ENCODE assay signal across 18 cellular contexts in genomic region chr2:102053096-102053495, GRCh38.
A peak's percentile ranks its signal among the peaks of the same experiment; 100 is the strongest.
DNase-seq lines count a peak whose midpoint lies in the region; ATAC-seq and TF ChIP-seq lines count a peak whose summit lies in the region.
"Had no signal": no experiment of that assay in that cellular context is flagged by ENCODE, and none has a peak within 500 bp of the region (broad histone marks: within the 10 kb centered on the region; RNA-seq: fewer than 3 reads in every experiment).

No MANE protein-coding gene starts in this region.

- H3K27ac Mint-ChIP-seq in activated CD4-positive, alpha-beta T cell treated with anti-CD3 and anti-CD28 coated beads for 36 hours: no peak overlapping the region
- H3K27ac Mint-ChIP-seq: activated CD4-positive, alpha-beta memory T cell treated with anti-CD3 and anti-CD28 coated beads, Interleukin-2, amount 10 ng/mL, durations not matched to agents 7 days and 5 days; activated T-cell treated with anti-CD3 and anti-CD28 coated beads, Interleukin-2, amount 50 U/mL, for 24 hours; CD4-positive, alpha-beta T cell; T-helper 1 cell treated with Interleukin-12 subunit alpha and Interleukin-12 subunit beta and Interleukin-4 antibody, amounts not matched to agents 30 μg/mL and 1 μg/mL, for 36 hours had no signal

- no peaks in the 10 kb centered on the region for H3K9me3 ChIP-seq in right cardiac atrium (ENCODE audit: control insufficient read depth, low read length)
- H3K9me3 ChIP-seq in esophagus squamous epithelium: no peaks in the 10 kb centered on the region
- no peaks in the 10 kb centered on the region for H3K9me3 ChIP-seq in skeletal muscle tissue (ENCODE audit: control insufficient read depth in 3 of 3, low read length in 3 of 3)

- CTCF ChIA-PET in activated CD4-positive, alpha-beta T cell treated with anti-CD3 and anti-CD28 coated beads for 36 hours (lab: Charles Lee): interaction anchor here (0.6 to 1.2 kb wide), 4 partner anchors 9 to 43 kb away, joined by 3 to 4 read pairs (median 3); no protein-coding TSS in a partner anchor

- H3K4me1 Mint-ChIP-seq in activated CD4-positive, alpha-beta T cell treated with anti-CD3 and anti-CD28 coated beads for 36 hours: peaks cover 21% of the 10 kb centered on the region

- peak overlapping the region; percentile 17 for H3K27ac ChIP-seq in right cardiac atrium (ENCODE audit: low read length)
- H3K27ac ChIP-seq in esophagus squamous epithelium: peak overlapping the region in 3 of 4 donors; percentile 73 to 83 (median 81)
- peak overlapping the region; percentile 77 for H3K27ac ChIP-seq in skeletal muscle tissue (ENCODE audit: low read depth, low read length)

- no peak for TF ChIP-seq POLR2A in esophagus squamous epithelium (IDR thresholded peaks at IDR 0.05)

- H3K4me3 Mint-ChIP-seq in activated CD4-positive, alpha-beta T cell treated with anti-CD3 and anti-CD28 coated beads for 36 hours: no peak overlapping the region
- H3K4me3 Mint-ChIP-seq: activated CD4-positive, alpha-beta memory T cell treated with anti-CD3 and anti-CD28 coated beads, Interleukin-2, amount 10 ng/mL, durations not matched to agents 7 days and 5 days; activated T-cell treated with anti-CD3 and anti-CD28 coated beads, Interleukin-2, amount 50 U/mL, for 24 hours; CD4-positive, alpha-beta T cell; T-helper 1 cell treated with Interleukin-12 subunit alpha and Interleukin-12 subunit beta and Interleukin-4 antibody, amounts not matched to agents 30 μg/mL and 1 μg/mL, for 36 hours had no signal

- H3K27me3 Mint-ChIP-seq in activated CD4-positive, alpha-beta T cell treated with anti-CD3 and anti-CD28 coated beads for 36 hours: no peaks in the 10 kb centered on the region
- H3K27me3 Mint-ChIP-seq: activated CD4-positive, alpha-beta memory T cell treated with anti-CD3 and anti-CD28 coated beads, Interleukin-2, amount 10 ng/mL, durations not matched to agents 7 days and 5 days; CD4-positive, alpha-beta T cell had no signal

- 69% methylated on average over 8 of the region's 8 CpGs for WGBS in right cardiac atrium
- WGBS in esophagus squamous epithelium, 2 donors: 57 to 63% methylated on average over 5 to 8 of the region's 8 CpGs

- ATAC-seq in right cardiac atrium (no peak), left ventricle myocardium superior (no peak), HG02623 (IDR thresholded peaks at IDR 0.05; ENCODE audit: unreplicated experiment) (no peak)
- no peak for ATAC-seq in activated CD4-positive, alpha-beta T cell treated with anti-CD3 and anti-CD28 coated beads for 36 hours
- ATAC-seq: left colon had no signal

- H3K9ac ChIP-seq in skeletal muscle tissue (ENCODE audit: low read depth in 1 of 3, low read length in 3 of 3): no peak overlapping the region

- no peaks in the 10 kb centered on the region for H3K9me3 Mint-ChIP-seq in activated CD4-positive, alpha-beta T cell treated with anti-CD3 and anti-CD28 coated beads for 36 hours (ENCODE audit: low read depth)
- H3K9me3 Mint-ChIP-seq: activated CD4-positive, alpha-beta memory T cell treated with anti-CD3 and anti-CD28 coated beads, Interleukin-2, amount 10 ng/mL, durations not matched to agents 7 days and 5 days; CD4-positive, alpha-beta T cell; T-helper 1 cell treated with Interleukin-12 subunit alpha and Interleukin-12 subunit beta and Interleukin-4 antibody, amounts not matched to agents 30 μg/mL and 1 μg/mL, for 36 hours had no signal

- DNase-seq in right cardiac atrium (peak in 2 of 3 donors; percentile 49 to 69), left ventricle myocardium superior (no peak), esophagus squamous epithelium (lab: John Stamatoyannopoulos, UW) (no peak), NCI-H1417 treated with DMSO at 0.1 percent for 48 hours (lab: John Stamatoyannopoulos, UW) (no peak), RKO (ENCODE audit: low spot score) (no peak)
- no peak for DNase-seq in activated CD4-positive, alpha-beta T cell treated with anti-CD3 and anti-CD28 coated beads for 36 hours
- DNase-seq: activated CD4-positive, alpha-beta memory T cell treated with anti-CD3 and anti-CD28 coated beads, Interleukin-2, amount 10 ng/mL, durations not matched to agents 7 days and 5 days; activated naive CD4-positive, alpha-beta T cell treated with anti-CD3 and anti-CD28 coated beads, Interleukin-2, amount 50 U/mL, for 16 hours; activated T-cell treated with anti-CD3 and anti-CD28 coated beads, Interleukin-2, amount 50 U/mL, for 24 hours; CD4-positive, alpha-beta T cell; foreskin melanocyte; left colon; NCI-H187; NCI-H345; stimulated activated CD4-positive, alpha-beta T cell treated with anti-CD3 and anti-CD28 coated beads, Interleukin-4, amount 100 ng/mL, for 4 hours had no signal

- no peaks in the 10 kb centered on the region for H3K36me3 Mint-ChIP-seq in activated CD4-positive, alpha-beta T cell treated with anti-CD3 and anti-CD28 coated beads for 36 hours (ENCODE audit: low read depth)

- H3K27me3 ChIP-seq in right cardiac atrium (ENCODE audit: control insufficient read depth, insufficient read depth): no peaks in the 10 kb centered on the region
- no peaks in the 10 kb centered on the region for H3K27me3 ChIP-seq in esophagus squamous epithelium
- H3K27me3 ChIP-seq in skeletal muscle tissue (ENCODE audit: control insufficient read depth in 3 of 3, insufficient read depth in 3 of 3, low read length in 3 of 3): no peaks in the 10 kb centered on the region

- intact Hi-C loops in right cardiac atrium (cut with DNase I): no loop called here
- intact Hi-C loops in left ventricle myocardium superior (cut with micrococcal nuclease): no loop called here
- intact Hi-C loops in esophagus squamous epithelium (cut with DNase I): no loop called here
- intact Hi-C loops in activated CD4-positive, alpha-beta T cell treated with anti-CD3 and anti-CD28 coated beads for 36 hours (cut with DNase I, micrococcal nuclease): no loop called here

- H3K4me1 ChIP-seq in right cardiac atrium (ENCODE audit: control insufficient read depth, insufficient read depth, low read length): peaks cover 12% of the 10 kb centered on the region
- peaks cover 15 to 77% (median 44%) of the 10 kb centered on the region in 3 donors for H3K4me1 ChIP-seq in esophagus squamous epithelium
- H3K4me1 ChIP-seq in skeletal muscle tissue (ENCODE audit: control insufficient read depth in 3 of 3, insufficient read depth in 3 of 3, low read length in 3 of 3): peaks cover 24 to 40% (median 35%) of the 10 kb centered on the region in 3 donors

- H3K4me3 ChIP-seq in right cardiac atrium (ENCODE audit: low read length) (no peak overlapping the region), esophagus squamous epithelium (no peak overlapping the region), skeletal muscle tissue (ENCODE audit: low read length in 3 of 3) (no peak overlapping the region)

- POLR2A ChIA-PET in activated CD4-positive, alpha-beta T cell treated with anti-CD3 and anti-CD28 coated beads for 36 hours (lab: Charles Lee): no interaction called here

- TF ChIP-seq CTCF in esophagus squamous epithelium (IDR thresholded peaks at IDR 0.05): no peak

- H3K36me3 ChIP-seq in esophagus squamous epithelium (no peaks in the 10 kb centered on the region), skeletal muscle tissue (ENCODE audit: control insufficient read depth in 3 of 3, insufficient read depth in 3 of 3, low read length in 3 of 3) (no peaks in the 10 kb centered on the region)

Comparison
In these comparisons a context has a peak if more than half of its experiments do, and no peak if none do; other contexts are left out.
1. DNase-seq: peak in right cardiac atrium (2 of 3); none in left ventricle myocardium superior (single experiment), esophagus squamous epithelium (single experiment), NCI-H1417 treated with DMSO at 0.1 percent for 48 hours (single experiment), activated CD4-positive, alpha-beta T cell treated with anti-CD3 and anti-CD28 coated beads for 36 hours (single experiment) and RKO (single experiment).
2. H3K27ac ChIP-seq: peak in every context shown above with its lines; median percentile 81 in esophagus squamous epithelium; 77 in skeletal muscle tissue; 17 in right cardiac atrium.